7 cellular contexts compared by ENCODE assay signal in genomic region chr22:50169774-50170341, GRCh38. TPM values are rescaled to one million over a fixed set of nuclear protein-coding genes. Genes with fewer than 3 reads are reported as not detected.
DNase-seq lines count a peak whose midpoint lies in the region; ATAC-seq and TF ChIP-seq lines count a peak whose summit lies in the region.

No MANE protein-coding gene starts in this region.

- H3K36me3 ChIP-seq in HAP-1 (replicated peaks) (no peaks in the 10 kb centered on the region), Peyer's patch (no peaks in the 10 kb centered on the region), body of pancreas (replicated peaks in 1 of 2; ENCODE audit: insufficient read depth in 1 of 2, low read depth in 2 of 2) (no peaks in the 10 kb centered on the region), vagina (no peaks in the 10 kb centered on the region)

- H3K9me3 ChIP-seq in HAP-1 (no peaks in the 10 kb centered on the region; the same call in 1 of the 2 replicates), Peyer's patch (no peaks in the 10 kb centered on the region), body of pancreas (no peaks in the 10 kb centered on the region), vagina (no peaks in the 10 kb centered on the region)

- H3K9me3 Mint-ChIP-seq in naive thymus-derived CD8-positive, alpha-beta T cell: peaks cover 0 to 1% (median 0%) of the 10 kb centered on the region in 9 donors

- 1% methylated on average over 53 of the region's 70 CpGs; no CpG with 5 or more reads in 1 of the 2 donors for WGBS in body of pancreas, 2 donors

- in situ Hi-C loops in HAP-1 (cut with MboI; ENCODE audit: low sequenced_read_pairs): no loop called here

- peak overlapping the region in 4 of 10 donors; percentile 27 to 64 (median 54) for H3K4me3 Mint-ChIP-seq in naive thymus-derived CD8-positive, alpha-beta T cell

- ATAC-seq in body of pancreas (peak; percentile 73), HG03342 (IDR thresholded peaks at IDR 0.05; ENCODE audit: unreplicated experiment) (no peak), HG03469 (IDR thresholded peaks at IDR 0.05; ENCODE audit: unreplicated experiment) (no peak)
- peak; percentile 64 to 76 for ATAC-seq in naive thymus-derived CD8-positive, alpha-beta T cell

- H3K4me1 Mint-ChIP-seq in naive thymus-derived CD8-positive, alpha-beta T cell: peaks cover 2 to 18% (median 9%) of the 10 kb centered on the region in 4 donors

- intact Hi-C loops in body of pancreas (cut with DNase I): no loop called here
- intact Hi-C loops in vagina (cut with DNase I): loop anchor here (5.0 kb wide), 1 partner anchor 958 kb away; no protein-coding TSS in a partner anchor

- DNase-seq in HAP-1 (ENCODE audit: low spot score in 2 of 2) (peak; percentile 28 to 63), Peyer's patch (no peak), body of pancreas (peak; percentile 43 to 67 (median 52)), vagina (ENCODE audit: extremely low spot score in 2 of 2) (no peak)
- peak in 1 of 10 donors; percentile 48 for DNase-seq in naive thymus-derived CD8-positive, alpha-beta T cell

- H3K36me3 Mint-ChIP-seq in naive thymus-derived CD8-positive, alpha-beta T cell: peaks cover 0 to 7% (median 0%) of the 10 kb centered on the region in 3 donors

- TF ChIP-seq POLR2A in Peyer's patch (IDR thresholded peaks at IDR 0.05) (no peak), body of pancreas (IDR thresholded peaks at IDR 0.05) (no peak), vagina (IDR thresholded peaks at IDR 0.05) (no peak)

- H3K27ac Mint-ChIP-seq in naive thymus-derived CD8-positive, alpha-beta T cell: no peak overlapping the region

- H3K27me3 ChIP-seq in HAP-1 (ENCODE audit: low read depth) (no peaks in the 10 kb centered on the region), Peyer's patch (peaks cover 0 to 18% of the 10 kb centered on the region in 2 donors), body of pancreas (peaks cover 0 to 7% of the 10 kb centered on the region in 2 donors), vagina (no peaks in the 10 kb centered on the region)

- no peaks in the 10 kb centered on the region for H3K4me1 ChIP-seq in HAP-1
- H3K4me1 ChIP-seq in Peyer's patch: peaks cover 0 to 14% (median 4%) of the 10 kb centered on the region in 4 donors
- H3K4me1 ChIP-seq in body of pancreas: peaks cover 7% of the 10 kb centered on the region
- H3K4me1 ChIP-seq in vagina: peaks cover 18% of the 10 kb centered on the region

- POLR2A ChIA-PET in naive thymus-derived CD8-positive, alpha-beta T cell (lab: Charles Lee): interaction anchor here (0.5 kb wide), 1 partner anchor 72 kb away, joined by 5 read pairs; no protein-coding TSS in a partner anchor

- H3K4me3 ChIP-seq in HAP-1 (peak overlapping the region; percentile 23), Peyer's patch (peak overlapping the region; percentile 17 to 60 (median 55)), body of pancreas (no peak overlapping the region), vagina (peak overlapping the region; percentile 47 to 71)

- TF ChIP-seq CTCF in Peyer's patch (IDR thresholded peaks at IDR 0.05): no peak
- no peak for TF ChIP-seq CTCF in body of pancreas (IDR thresholded peaks at IDR 0.05)
- TF ChIP-seq CTCF in vagina (IDR thresholded peaks at IDR 0.05): no peak

- no peak overlapping the region for H3K27ac ChIP-seq in Peyer's patch
- H3K27ac ChIP-seq in body of pancreas: no peak overlapping the region
- peak overlapping the region; percentile 27 for H3K27ac ChIP-seq in vagina

- H3K27me3 Mint-ChIP-seq in naive thymus-derived CD8-positive, alpha-beta T cell: peaks cover 7 to 54% (median 33%) of the 10 kb centered on the region in 5 donors

RNA-seq across cellular contexts. Expression of gene PANX2, which starts 0.7 kb away (rescaled TPM):
- total RNA-seq in Peyer's patch: under 1 TPM in 1 of 4 donors, not detected in 3; 0.40 TPM
- total RNA-seq in body of pancreas: 1 to 10 TPM in 1 of 2 donors, under 1 TPM in 1; 0.33 to 3.1 TPM
- under 1 TPM; 0.25 to 0.26 TPM for total RNA-seq in naive thymus-derived CD8-positive, alpha-beta T cell
- not detected for polyA plus RNA-seq in naive thymus-derived CD8-positive, alpha-beta T cell
- 4.2 TPM for total RNA-seq in vagina

RNA-seq across cellular contexts. Expression of gene TRABD, which starts 15.9 kb away (rescaled TPM):
- 100 to 1,000 TPM in 1 of 4 donors, 10 to 100 TPM in 3; 44.0 to 111 (median 86.3) TPM for total RNA-seq in Peyer's patch
- total RNA-seq in body of pancreas: 100 to 1,000 TPM in 1 of 2 donors, 10 to 100 TPM in 1; 82.8 to 110 TPM
- total RNA-seq in naive thymus-derived CD8-positive, alpha-beta T cell: 100 to 1,000 TPM; 103 to 113 TPM
- polyA plus RNA-seq in naive thymus-derived CD8-positive, alpha-beta T cell: 10 to 100 TPM; 28.7 to 46.7 (median 31.2) TPM
- total RNA-seq in vagina: 40.3 TPM

RNA-seq across cellular contexts. Expression of gene SELENOO, which starts 31.0 kb away (rescaled TPM):
- total RNA-seq in Peyer's patch (100 to 1,000 TPM in 1 of 4 donors, 10 to 100 TPM in 3; 48.7 to 101 (median 74.0) TPM), body of pancreas (10 to 100 TPM; 23.6 to 57.4 TPM), vagina (39.0 TPM)
- 10 to 100 TPM; 40.3 to 42.4 TPM for total RNA-seq in naive thymus-derived CD8-positive, alpha-beta T cell
- 1 to 10 TPM; 3.1 to 8.8 (median 5.2) TPM for polyA plus RNA-seq in naive thymus-derived CD8-positive, alpha-beta T cell

Comparison
In these comparisons a context has a peak if more than half of its experiments do, and no peak if none do; other contexts are left out.
1. DNase-seq: peak in HAP-1 (2 of 2) and body of pancreas (4 of 4); none in Peyer's patch (0 of 3) and vagina (0 of 2).
2. H3K4me3 ChIP-seq: peak in HAP-1 (single experiment), Peyer's patch (4 of 4) and vagina (2 of 2); none in body of pancreas (0 of 2).
3. ATAC-seq: peak in body of pancreas (single experiment) and naive thymus-derived CD8-positive, alpha-beta T cell (2 of 2); none in HG03342 (single experiment) and HG03469 (single experiment).